Comparison of ENCODE assay signal across 19 cellular contexts in genomic region chr17:57182621-57183020, GRCh38.
"Had no signal": no experiment of that assay in that cellular context is flagged by ENCODE, and none has a peak within 500 bp of the region (broad histone marks: within the 10 kb centered on the region; RNA-seq: fewer than 3 reads in every experiment).

No MANE protein-coding gene starts in this region.

- H3K4me1 ChIP-seq: SJSA1 had no signal

- H3K27ac ChIP-seq: HL-60, SJSA1, SK-N-MC had no signal

- H3K4me3 ChIP-seq: SJSA1, SK-N-MC had no signal

- H3K27me3 ChIP-seq: SJSA1 had no signal

- DNase-seq: Karpas-422, KBM-7, MM.1S, NCI-H1092 treated with DMSO at 0.1 percent for 48 hours, NCI-H1436, NCI-H187, NCI-H2029, NCI-H2081 treated with DMSO at 0.1 percent for 48 hours, NCI-H2171, NCI-H226, NCI-H524, NCI-H526 treated with DMSO at 0.1 percent for 48 hours, NCI-H748 treated with DMSO at 0.1 percent for 48 hours, Right ventricle myocardium superior, RPMI8226, SIG-M5 had no signal

- H3K36me3 ChIP-seq: SJSA1 had no signal

- H3K9me3 ChIP-seq: SJSA1 had no signal
